In genomic region chr13:110340812-110341444, GRCh38 we compare ENCODE assay signal across 8 cellular contexts. TPM values are rescaled to one million over a fixed set of nuclear protein-coding genes. Genes with fewer than 3 reads are reported as not detected.
DNase-seq lines count a peak whose midpoint lies in the region; ATAC-seq and TF ChIP-seq lines count a peak whose summit lies in the region.

No MANE protein-coding gene starts in this region.

- H3K4me1 ChIP-seq in foreskin keratinocyte: peaks cover 11% of the 10 kb centered on the region

- CTCF ChIA-PET in activated CD4-positive, alpha-beta T cell treated with anti-CD3 and anti-CD28 coated beads for 36 hours (lab: Charles Lee): interaction anchor here (0.7 to 1.1 kb wide), 2 partner anchors 11 to 917 kb away, joined by 4 to 6 read pairs; no protein-coding TSS in a partner anchor

- POLR2A ChIA-PET in activated CD4-positive, alpha-beta T cell treated with anti-CD3 and anti-CD28 coated beads for 36 hours (lab: Charles Lee): interaction anchor here (0.5 kb wide), 1 partner anchor 28 kb away, joined by 3 read pairs; no protein-coding TSS in a partner anchor
- POLR2A ChIA-PET in naive thymus-derived CD8-positive, alpha-beta T cell (lab: Charles Lee): interaction anchor here (1.0 kb wide), 1 partner anchor 9 kb away, joined by 3 read pairs; no protein-coding TSS in a partner anchor

- H3K27me3 Mint-ChIP-seq in activated CD4-positive, alpha-beta T cell treated with anti-CD3 and anti-CD28 coated beads for 36 hours: peaks cover 13% of the 10 kb centered on the region
- peaks cover 5 to 19% (median 6%) of the 10 kb centered on the region in 5 donors for H3K27me3 Mint-ChIP-seq in naive thymus-derived CD8-positive, alpha-beta T cell
- H3K27me3 Mint-ChIP-seq in stimulated activated naive B cell treated with anti-CD40 and anti-IgM and Interleukin-4, amounts not matched to agents 10 μg/mL and 1 μg/mL and 100 μg/mL, for 72 hours: peaks cover 23 to 52% of the 10 kb centered on the region in 2 donors

- intact Hi-C loops in activated CD4-positive, alpha-beta T cell treated with anti-CD3 and anti-CD28 coated beads for 36 hours (cut with DNase I, micrococcal nuclease): loop anchor here in 1 of 2 experiments (2.0 kb wide), 1 partner anchor 20 kb away; no protein-coding TSS in a partner anchor

- no peaks in the 10 kb centered on the region for H3K36me3 Mint-ChIP-seq in activated CD4-positive, alpha-beta T cell treated with anti-CD3 and anti-CD28 coated beads for 36 hours (ENCODE audit: low read depth)
- H3K36me3 Mint-ChIP-seq in naive thymus-derived CD8-positive, alpha-beta T cell: no peaks in the 10 kb centered on the region
- peaks cover 0 to 2% of the 10 kb centered on the region in 2 donors for H3K36me3 Mint-ChIP-seq in stimulated activated naive B cell treated with anti-CD40 and anti-IgM and Interleukin-4, amounts not matched to agents 10 μg/mL and 1 μg/mL and 100 μg/mL, for 72 hours

- no peak overlapping the region for H3K27ac ChIP-seq in foreskin keratinocyte

- peaks cover 25% of the 10 kb centered on the region for H3K4me1 Mint-ChIP-seq in activated CD4-positive, alpha-beta T cell treated with anti-CD3 and anti-CD28 coated beads for 36 hours
- peaks cover 19 to 40% (median 29%) of the 10 kb centered on the region in 4 donors for H3K4me1 Mint-ChIP-seq in naive thymus-derived CD8-positive, alpha-beta T cell
- H3K4me1 Mint-ChIP-seq in stimulated activated naive B cell treated with anti-CD40 and anti-IgM and Interleukin-4, amounts not matched to agents 10 μg/mL and 1 μg/mL and 100 μg/mL, for 72 hours: peaks cover 15 to 20% of the 10 kb centered on the region in 2 donors

- peak overlapping the region; percentile 29 for H3K4me3 Mint-ChIP-seq in activated CD4-positive, alpha-beta T cell treated with anti-CD3 and anti-CD28 coated beads for 36 hours
- peak overlapping the region; percentile 58 to 87 (median 79) for H3K4me3 Mint-ChIP-seq in naive thymus-derived CD8-positive, alpha-beta T cell
- H3K4me3 Mint-ChIP-seq in stimulated activated naive B cell treated with anti-CD40 and anti-IgM and Interleukin-4, amounts not matched to agents 10 μg/mL and 1 μg/mL and 100 μg/mL, for 72 hours: peak overlapping the region; percentile 60 to 73

- H3K27me3 ChIP-seq in foreskin keratinocyte: no peaks in the 10 kb centered on the region

- H3K27ac Mint-ChIP-seq in activated CD4-positive, alpha-beta T cell treated with anti-CD3 and anti-CD28 coated beads for 36 hours: peak overlapping the region; percentile 78
- peak overlapping the region; percentile 73 to 97 (median 88) for H3K27ac Mint-ChIP-seq in naive thymus-derived CD8-positive, alpha-beta T cell
- H3K27ac Mint-ChIP-seq in stimulated activated naive B cell treated with anti-CD40 and anti-IgM and Interleukin-4, amounts not matched to agents 10 μg/mL and 1 μg/mL and 100 μg/mL, for 72 hours: peak overlapping the region; percentile 49

- ATAC-seq in GM21529 (IDR thresholded peaks at IDR 0.05; ENCODE audit: unreplicated experiment) (peak; percentile 57), HG03439 (IDR thresholded peaks at IDR 0.05; ENCODE audit: unreplicated experiment) (no peak), GM19023 (IDR thresholded peaks at IDR 0.05; ENCODE audit: unreplicated experiment) (no peak), foreskin keratinocyte (no peak)
- ATAC-seq in activated CD4-positive, alpha-beta T cell treated with anti-CD3 and anti-CD28 coated beads for 36 hours: peak; percentile 96
- peak; percentile 89 to 94 for ATAC-seq in naive thymus-derived CD8-positive, alpha-beta T cell
- peak; percentile 74 for ATAC-seq in stimulated activated naive B cell treated with anti-CD40 and anti-IgM and Interleukin-4, amounts not matched to agents 10 μg/mL and 1 μg/mL and 100 μg/mL, for 72 hours (replicated peaks)

- H3K9me3 Mint-ChIP-seq in activated CD4-positive, alpha-beta T cell treated with anti-CD3 and anti-CD28 coated beads for 36 hours (ENCODE audit: low read depth): no peaks in the 10 kb centered on the region
- H3K9me3 Mint-ChIP-seq in naive thymus-derived CD8-positive, alpha-beta T cell: no peaks in the 10 kb centered on the region
- no peaks in the 10 kb centered on the region for H3K9me3 Mint-ChIP-seq in stimulated activated naive B cell treated with anti-CD40 and anti-IgM and Interleukin-4, amounts not matched to agents 10 μg/mL and 1 μg/mL and 100 μg/mL, for 72 hours

- peak; percentile 87 for DNase-seq in activated CD4-positive, alpha-beta T cell treated with anti-CD3 and anti-CD28 coated beads for 36 hours
- peak; percentile 85 for DNase-seq in dermis blood vessel endothelial cell
- DNase-seq in naive thymus-derived CD8-positive, alpha-beta T cell: peak; percentile 10 to 81 (median 50)
- DNase-seq in stimulated activated naive B cell treated with anti-CD40 and anti-IgM and Interleukin-4, amounts not matched to agents 10 μg/mL and 1 μg/mL and 100 μg/mL, for 72 hours: peak; percentile 22
- DNase-seq in foreskin keratinocyte: no peak

- TF ChIP-seq CTCF in foreskin keratinocyte (conservative IDR thresholded peaks at IDR 0.05): no peak

RNA-seq across cellular contexts. Expression of gene COL4A2, which starts 33.8 kb away (rescaled TPM):
- not detected for total RNA-seq in activated CD4-positive, alpha-beta T cell treated with anti-CD3 and anti-CD28 coated beads for 36 hours
- total RNA-seq in dermis blood vessel endothelial cell (1,112 and 1,320 TPM in 2 replicates), foreskin keratinocyte (126 and 178 TPM in 2 replicates)
- total RNA-seq in naive thymus-derived CD8-positive, alpha-beta T cell: not detected
- not detected for polyA plus RNA-seq in naive thymus-derived CD8-positive, alpha-beta T cell
- 93.6 and 135 TPM in 2 replicates for polyA plus RNA-seq in foreskin keratinocyte

RNA-seq across cellular contexts. Expression of gene COL4A1, which starts 34.0 kb away (rescaled TPM):
- under 1 TPM in 1 of 2 experiments, not detected in 1; 0.14 TPM for total RNA-seq in activated CD4-positive, alpha-beta T cell treated with anti-CD3 and anti-CD28 coated beads for 36 hours
- 1,485 and 1,882 TPM in 2 replicates for total RNA-seq in dermis blood vessel endothelial cell
- total RNA-seq in naive thymus-derived CD8-positive, alpha-beta T cell: not detected
- polyA plus RNA-seq in naive thymus-derived CD8-positive, alpha-beta T cell: not detected
- total RNA-seq in foreskin keratinocyte: 46.0 and 80.9 TPM in 2 replicates
- polyA plus RNA-seq in foreskin keratinocyte: 23.6 and 36.1 TPM in 2 replicates

Comparison
In these comparisons a context has a peak if more than half of its experiments do, and no peak if none do; other contexts are left out.
1. ATAC-seq: peak in GM21529 (single experiment), activated CD4-positive, alpha-beta T cell treated with anti-CD3 and anti-CD28 coated beads for 36 hours (single experiment), naive thymus-derived CD8-positive, alpha-beta T cell (2 of 2) and stimulated activated naive B cell treated with anti-CD40 and anti-IgM and Interleukin-4, amounts not matched to agents 10 μg/mL and 1 μg/mL and 100 μg/mL, for 72 hours (2 of 2); none in HG03439 (single experiment), GM19023 (single experiment) and foreskin keratinocyte (single experiment).
2. DNase-seq: peak in activated CD4-positive, alpha-beta T cell treated with anti-CD3 and anti-CD28 coated beads for 36 hours (single experiment), dermis blood vessel endothelial cell (single experiment), naive thymus-derived CD8-positive, alpha-beta T cell (10 of 10) and stimulated activated naive B cell treated with anti-CD40 and anti-IgM and Interleukin-4, amounts not matched to agents 10 μg/mL and 1 μg/mL and 100 μg/mL, for 72 hours (single experiment); none in foreskin keratinocyte (0 of 2).
3. H3K4me3 Mint-ChIP-seq: peak in every context shown above with its lines; median percentile 79 in naive thymus-derived CD8-positive, alpha-beta T cell; 66 in stimulated activated naive B cell treated with anti-CD40 and anti-IgM and Interleukin-4, amounts not matched to agents 10 μg/mL and 1 μg/mL and 100 μg/mL, for 72 hours; 29 in activated CD4-positive, alpha-beta T cell treated with anti-CD3 and anti-CD28 coated beads for 36 hours.
4. RNA of gene COL4A2, which starts 33.8 kb away (total RNA-seq): 1,112 to 1,320 TPM in dermis blood vessel endothelial cell and 126 to 178 TPM in foreskin keratinocyte; not detected in activated CD4-positive, alpha-beta T cell treated with anti-CD3 and anti-CD28 coated beads for 36 hours and not detected in naive thymus-derived CD8-positive, alpha-beta T cell; every median in the first group is over 100 times any median in the second.
5. RNA of gene COL4A1, which starts 34.0 kb away (total RNA-seq): 1,485 to 1,882 TPM in dermis blood vessel endothelial cell and 46.0 to 80.9 TPM in foreskin keratinocyte; 0.14 TPM in activated CD4-positive, alpha-beta T cell treated with anti-CD3 and anti-CD28 coated beads for 36 hours and not detected in naive thymus-derived CD8-positive, alpha-beta T cell; every median in the first group is over 10 times any median in the second.
6. Peak in every context shown above with its lines, with median percentiles within 50 percentile points of each other: H3K27ac Mint-ChIP-seq.